ENCODE assay signal across 8 cellular contexts in the genomic region with DNA sequence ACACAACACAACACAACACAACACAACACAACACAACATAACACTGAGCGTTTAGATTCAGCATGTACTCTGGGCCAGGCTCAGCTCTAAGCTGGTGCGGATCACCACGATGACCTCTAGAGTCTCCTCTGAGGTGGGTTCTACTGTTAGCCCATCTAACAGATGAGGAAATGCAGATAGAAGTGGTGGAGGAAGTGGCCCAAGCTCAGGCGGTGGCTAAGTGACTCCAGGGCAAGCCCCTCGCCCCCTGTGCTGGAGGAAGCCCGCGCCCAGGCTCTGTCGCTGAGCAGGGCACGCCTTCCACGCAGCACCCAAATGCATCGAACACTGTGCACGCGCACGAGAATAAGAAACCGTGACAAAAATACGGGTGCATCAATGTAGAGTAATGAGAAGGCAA. TPM values are rescaled to one million over a fixed set of nuclear protein-coding genes. Genes with fewer than 3 reads are reported as not detected.
DNase-seq lines count a peak whose midpoint lies in the region; ATAC-seq, FAIRE-seq and TF ChIP-seq lines count a peak whose summit lies in the region.

No MANE protein-coding gene starts in this region.

- H3K4me3 Mint-ChIP-seq in activated naive CD4-positive, alpha-beta T cell treated with anti-CD3 and anti-CD28 coated beads for 36 hours, result peak overlapping the region; percentile 85

- intact Hi-C loops in activated naive CD4-positive, alpha-beta T cell treated with anti-CD3 and anti-CD28 coated beads for 36 hours (cut with micrococcal nuclease), result loop anchor here (2.0 to 10.0 kb wide), 8 partner anchors 46 to 914 kb away; partner anchors contain the start of genes CDKN2AIP and WWC2
- intact Hi-C loops in Panc1 (cut with micrococcal nuclease; ENCODE audit: unreplicated experiment), result loop anchor here (10.0 kb wide), 1 partner anchor 94 kb away; no protein-coding TSS in a partner anchor
- intact Hi-C loops in left ventricle myocardium inferior (cut with micrococcal nuclease), result no loop called here

- POLR2A ChIA-PET in Panc1 (lab: Charles Lee), result no interaction called here

- DNase-seq in activated naive CD4-positive, alpha-beta T cell treated with anti-CD3 and anti-CD28 coated beads for 36 hours, result no peak
- DNase-seq in activated naive CD4-positive, alpha-beta T cell (lab: John Stamatoyannopoulos, UW), result no peak
- DNase-seq in Panc1 (ENCODE audit: low read depth, low spot score), result no peak
- no peak for DNase-seq in left ventricle myocardium inferior
- no peak for DNase-seq in urothelium cell line (ENCODE audit: low spot score)

- ATAC-seq in Panc1 (peak; percentile 58), GM19324 (IDR thresholded peaks at IDR 0.05; ENCODE audit: low FRiP score, unreplicated experiment) (no peak), HG02938 (IDR thresholded peaks at IDR 0.05; ENCODE audit: unreplicated experiment) (no peak)

- H3K27me3 ChIP-seq in Panc1 (ENCODE audit: control insufficient read depth, insufficient read depth, low read length) (no peaks in the 10 kb centered on the region), left ventricle myocardium inferior (ENCODE audit: low read depth) (peaks cover 5% of the 10 kb centered on the region), subcutaneous abdominal adipose tissue (ENCODE audit: control insufficient read depth in 5 of 5, insufficient read depth in 4 of 5, low read length in 5 of 5) (no peaks in the 10 kb centered on the region)

- H3K4me1 ChIP-seq in Panc1 (ENCODE audit: control insufficient read depth, insufficient read depth, low read length) (no peaks in the 10 kb centered on the region; the same call in none of the 2 replicates), left ventricle myocardium inferior (peaks cover 10% of the 10 kb centered on the region), subcutaneous abdominal adipose tissue (ENCODE audit: control insufficient read depth in 5 of 5, insufficient read depth in 5 of 5, low read length in 5 of 5) (peaks cover 0 to 19% (median 15%) of the 10 kb centered on the region in 5 donors)

- H3K27me3 Mint-ChIP-seq in activated naive CD4-positive, alpha-beta T cell treated with anti-CD3 and anti-CD28 coated beads for 36 hours (ENCODE audit: low read depth), result no peaks in the 10 kb centered on the region

- no peak for FAIRE-seq in urothelium cell line (lab: Jason Lieb, UNC)

- H3K36me3 Mint-ChIP-seq in activated naive CD4-positive, alpha-beta T cell treated with anti-CD3 and anti-CD28 coated beads for 36 hours (ENCODE audit: low read depth), result no peaks in the 10 kb centered on the region

- no TSS peak for BruUV-seq in Panc1 (replicated peaks; lab: Mats Ljungman, UMichigan)

- in situ Hi-C loops in Panc1 (cut with HindIII; ENCODE audit: low pct_unique_long_range_greater_than_20kb, low sequenced_read_pairs), result no loop called here

- peak overlapping the region; percentile 39 to 57 for H3K4me3 ChIP-seq in Panc1 (ENCODE audit: low read depth in 2 of 2, low read length in 2 of 2)
- peak overlapping the region; percentile 68 for H3K4me3 ChIP-seq in left ventricle myocardium inferior
- H3K4me3 ChIP-seq in subcutaneous abdominal adipose tissue (ENCODE audit: low read depth in 1 of 5, low read length in 5 of 5), result peak overlapping the region in 4 of 5 donors; percentile 64 to 71 (median 67)

- H3K4me1 Mint-ChIP-seq in activated naive CD4-positive, alpha-beta T cell treated with anti-CD3 and anti-CD28 coated beads for 36 hours (ENCODE audit: low read depth), result peaks cover 19% of the 10 kb centered on the region

- H3K9ac ChIP-seq in subcutaneous abdominal adipose tissue (ENCODE audit: low read length in 5 of 5), result peak overlapping the region in 3 of 5 donors; percentile 50 to 70 (median 64)

- CTCF ChIA-PET in activated naive CD4-positive, alpha-beta T cell treated with anti-CD3 and anti-CD28 coated beads for 36 hours (lab: Charles Lee), result interaction anchor here (0.7 to 1.4 kb wide), 2 partner anchors 8 to 234 kb away, joined by 5 to 13 read pairs; no protein-coding TSS in a partner anchor
- CTCF ChIA-PET in Panc1 (lab: Charles Lee), result no interaction called here

- no peaks in the 10 kb centered on the region for H3K9me3 Mint-ChIP-seq in activated naive CD4-positive, alpha-beta T cell treated with anti-CD3 and anti-CD28 coated beads for 36 hours

- TF ChIP-seq CTCF in Panc1 (IDR thresholded peaks at IDR 0.05) (no peak), left ventricle myocardium inferior (IDR thresholded peaks at IDR 0.05; ENCODE audit: borderline replicate concordance) (no peak)

- H3K9me3 ChIP-seq in Panc1 (ENCODE audit: control insufficient read depth, insufficient read depth, low read depth, low read length) (no peaks in the 10 kb centered on the region), left ventricle myocardium inferior (replicated peaks) (no peaks in the 10 kb centered on the region), subcutaneous abdominal adipose tissue (ENCODE audit: control insufficient read depth in 5 of 5, low read length in 5 of 5) (no peaks in the 10 kb centered on the region)

- H3K27ac Mint-ChIP-seq in activated naive CD4-positive, alpha-beta T cell treated with anti-CD3 and anti-CD28 coated beads for 36 hours, result no peak overlapping the region

- H3K36me3 ChIP-seq in Panc1 (ENCODE audit: control insufficient read depth, insufficient read depth, low read length) (no peaks in the 10 kb centered on the region), left ventricle myocardium inferior (no peaks in the 10 kb centered on the region), subcutaneous abdominal adipose tissue (ENCODE audit: control insufficient read depth in 5 of 5, insufficient read depth in 5 of 5, low read length in 5 of 5) (no peaks in the 10 kb centered on the region)

- H3K27ac ChIP-seq in Panc1 (ENCODE audit: low read length), result no peak overlapping the region; the same call in none of the 2 replicates
- H3K27ac ChIP-seq in left ventricle myocardium inferior (replicated peaks), result no peak overlapping the region
- no peak overlapping the region for H3K27ac ChIP-seq in subcutaneous abdominal adipose tissue (ENCODE audit: low read depth, low read length)

RNA-seq across cellular contexts. Expression of gene CDKN2AIP, which starts 45.3 kb away (rescaled TPM):
- total RNA-seq in activated naive CD4-positive, alpha-beta T cell treated with anti-CD3 and anti-CD28 coated beads for 36 hours, result 10 to 100 TPM; 26.5 to 26.7 TPM
- total RNA-seq in Panc1 (2021; ENCODE audit: unreplicated experiment), result 21.1 TPM
- polyA plus RNA-seq in Panc1 (2012; ENCODE audit: insufficient read length), result 22.8 TPM
- total RNA-seq in left ventricle myocardium inferior, result 8.5 TPM
